21 cellular contexts compared by ENCODE assay signal in genomic region chr10:133350950-133351329, GRCh38. TPM values are rescaled to one million over a fixed set of nuclear protein-coding genes. Genes with fewer than 3 reads are reported as not detected.
"Had no signal": no experiment of that assay in that cellular context is flagged by ENCODE, and none has a peak within 500 bp of the region (broad histone marks: within the 10 kb centered on the region; RNA-seq: fewer than 3 reads in every experiment).

No MANE protein-coding gene starts in this region.

- H3K4me1 ChIP-seq: body of pancreas had no signal

- DNase-seq: activated CD4-positive, alpha-beta T cell treated with anti-CD3 and anti-CD28 coated beads, Interleukin-2, amount 10 ng/mL, durations not matched to agents 7 days and 5 days; activated CD4-positive, CD25-positive, alpha-beta regulatory T cell; activated CD8-positive, alpha-beta memory T cell treated with anti-CD3 and anti-CD28 coated beads for 24 hours; activated gamma-delta T cell treated with Interleukin-2 at 50 U/mL for 16 hours; activated naive CD8-positive, alpha-beta T cell treated with anti-CD3 and anti-CD28 coated beads for 36 hours; amygdala; body of pancreas; immature natural killer cell; mammary epithelial cell; naive B cell; small intestine; stimulated activated CD4-positive, alpha-beta T cell treated with anti-CD3 and anti-CD28 coated beads, Interleukin-4, amount 100 ng/mL, for 24 hours; stimulated activated naive CD4-positive, alpha-beta T cell; tibial artery had no signal

- H3K36me3 ChIP-seq: neutrophil had no signal

- H3K27ac ChIP-seq: body of pancreas, coronary artery, neutrophil, tibial artery had no signal

- ATAC-seq: body of pancreas, esophagus mucosa had no signal

- H3K27me3 ChIP-seq: body of pancreas had no signal

- H3K9me3 ChIP-seq: body of pancreas, neutrophil, tibial artery had no signal

- H3K4me3 ChIP-seq: body of pancreas, coronary artery, tibial artery had no signal

- FAIRE-seq: small intestine, urothelium cell line had no signal

RNA-seq across cellular contexts. Expression of gene PRAP1, which starts 3.8 kb away (rescaled TPM):
- total RNA-seq: activated CD4-positive, alpha-beta T cell treated with anti-CD3 and anti-CD28 coated beads, Interleukin-2, amount 10 ng/mL, durations not matched to agents 7 days and 5 days; activated naive CD8-positive, alpha-beta T cell treated with anti-CD3 and anti-CD28 coated beads for 36 hours; esophagus mucosa; glomerular endothelial cell; mammary epithelial cell; posterior vena cava; subcutaneous adipose tissue had no signal
- polyA plus RNA-seq: immature natural killer cell, mammary epithelial cell had no signal

RNA-seq across cellular contexts. Expression of gene CALY, which starts 14.2 kb away (rescaled TPM):
- total RNA-seq: activated CD4-positive, alpha-beta T cell treated with anti-CD3 and anti-CD28 coated beads, Interleukin-2, amount 10 ng/mL, durations not matched to agents 7 days and 5 days; activated naive CD8-positive, alpha-beta T cell treated with anti-CD3 and anti-CD28 coated beads for 36 hours; esophagus mucosa; glomerular endothelial cell; mammary epithelial cell; posterior vena cava had no signal
- polyA plus RNA-seq: immature natural killer cell, mammary epithelial cell had no signal
